8 cellular contexts compared by ENCODE assay signal in genomic region chr1:107056426-107057196, GRCh38. TPM values are rescaled to one million over a fixed set of nuclear protein-coding genes. Genes with fewer than 3 reads are reported as not detected.
DNase-seq lines count a peak whose midpoint lies in the region; ATAC-seq and TF ChIP-seq lines count a peak whose summit lies in the region.

TSS of gene PRMT6 (plus strand) at chr1:107056674. CDS start at chr1:107056716, 42 bp downstream.

- H3K36me3 ChIP-seq in HAP-1 (replicated peaks) (peaks cover 5% of the 10 kb centered on the region; the same call in 1 of the 2 replicates), MG63 (peaks cover 21% of the 10 kb centered on the region), SJSA1 (peaks cover 17% of the 10 kb centered on the region), gastroesophageal sphincter (peaks cover 0 to 17% of the 10 kb centered on the region in 2 donors)

- in situ Hi-C loops in G401 (cut with HindIII; ENCODE audit: low sequenced_read_pairs) (no loop called here), HAP-1 (cut with MboI; ENCODE audit: low sequenced_read_pairs) (no loop called here)

- peak; percentile 93 for ATAC-seq in gastroesophageal sphincter

- TF ChIP-seq CTCF in gastroesophageal sphincter (IDR thresholded peaks at IDR 0.05) = peak in 1 of 4 experiments; percentile 27

- peaks cover 2% of the 10 kb centered on the region for H3K4me1 ChIP-seq in HAP-1
- H3K4me1 ChIP-seq in SJSA1 (replicated peaks) = peaks cover 11% of the 10 kb centered on the region
- H3K4me1 ChIP-seq in gastroesophageal sphincter = peaks cover 4 to 29% (median 8%) of the 10 kb centered on the region in 3 donors

- H3K27ac ChIP-seq in SJSA1 (no peak within 1 kb of the TSS), gastroesophageal sphincter (peak within 1 kb of the TSS; percentile 73 to 94 (median 90))

- peak; percentile 40 to 59 for TF ChIP-seq POLR2A in gastroesophageal sphincter (IDR thresholded peaks at IDR 0.05)

- H3K27me3 ChIP-seq in HAP-1 (ENCODE audit: low read depth) (no peaks in the 10 kb centered on the region), MG63 (no peaks in the 10 kb centered on the region), SJSA1 (replicated peaks) (no peaks in the 10 kb centered on the region), gastroesophageal sphincter (no peaks in the 10 kb centered on the region)

- 0 to 2% methylated on average over 16 to 35 of the region's 73 CpGs for WGBS in gastroesophageal sphincter (ENCODE audit: low coverage in 1 of 2), 2 donors

- H3K9me3 ChIP-seq in HAP-1 = no peaks in the 10 kb centered on the region
- no peaks in the 10 kb centered on the region for H3K9me3 ChIP-seq in MG63
- H3K9me3 ChIP-seq in SJSA1 (replicated peaks) = no peaks in the 10 kb centered on the region
- no peaks in the 10 kb centered on the region for H3K9me3 ChIP-seq in gastroesophageal sphincter

- no peak for TF ChIP-seq EP300 in gastroesophageal sphincter (IDR thresholded peaks at IDR 0.05)

- H3K4me3 ChIP-seq in HAP-1 (peak within 1 kb of the TSS; percentile 64), MG63 (peak within 1 kb of the TSS; percentile 89), SJSA1 (peak within 1 kb of the TSS; percentile 67), gastroesophageal sphincter (peak within 1 kb of the TSS; percentile 80 to 95)

- DNase-seq in G401 (ENCODE audit: low spot score) = peak; percentile 81
- DNase-seq in HAP-1 (ENCODE audit: low spot score in 2 of 2) = peak; percentile 70 to 87
- peak; percentile 84 for DNase-seq in MG63
- DNase-seq in SJSA1 (ENCODE audit: low read depth in 1 of 2, low spot score in 2 of 2) = peak; percentile 70 to 78
- peak; percentile 81 for DNase-seq in activated naive CD4-positive, alpha-beta T cell treated with Interleukin-2 at 50 U/mL for 16 hours
- peak; percentile 26 for DNase-seq in non-pigmented ciliary epithelial cell (ENCODE audit: low read depth)
- DNase-seq in superior temporal gyrus (ENCODE audit: extremely low spot score) = peak; percentile 79

RNA-seq across cellular contexts. Expression of gene PRMT6, which starts in this region (rescaled TPM):
- 146 and 166 TPM in 2 replicates for total RNA-seq in G401 (2014; rRNA removed; shearing (Covaris generic))
- total RNA-seq in MG63 (2014; rRNA removed; shearing (Covaris generic); ENCODE audit: low replicate concordance) = 19.6 and 26.6 TPM in 2 replicates
- total RNA-seq in SJSA1 (2014; rRNA removed; shearing (Covaris generic)) = 19.6 and 25.8 TPM in 2 replicates
- total RNA-seq in gastroesophageal sphincter = 10 to 100 TPM in 3 of 4 donors, 1 to 10 TPM in 1; 7.9 to 14.8 (median 11.4) TPM

Comparison
In these comparisons a context has a peak if more than half of its experiments do, and no peak if none do; other contexts are left out.
1. DNase-seq: peak in every context shown above with its lines; median percentile 84 in MG63; 81 in G401; 81 in activated naive CD4-positive, alpha-beta T cell treated with Interleukin-2 at 50 U/mL for 16 hours; 79 in superior temporal gyrus; 78 in HAP-1; 74 in SJSA1; 26 in non-pigmented ciliary epithelial cell.